In the genomic region with DNA sequence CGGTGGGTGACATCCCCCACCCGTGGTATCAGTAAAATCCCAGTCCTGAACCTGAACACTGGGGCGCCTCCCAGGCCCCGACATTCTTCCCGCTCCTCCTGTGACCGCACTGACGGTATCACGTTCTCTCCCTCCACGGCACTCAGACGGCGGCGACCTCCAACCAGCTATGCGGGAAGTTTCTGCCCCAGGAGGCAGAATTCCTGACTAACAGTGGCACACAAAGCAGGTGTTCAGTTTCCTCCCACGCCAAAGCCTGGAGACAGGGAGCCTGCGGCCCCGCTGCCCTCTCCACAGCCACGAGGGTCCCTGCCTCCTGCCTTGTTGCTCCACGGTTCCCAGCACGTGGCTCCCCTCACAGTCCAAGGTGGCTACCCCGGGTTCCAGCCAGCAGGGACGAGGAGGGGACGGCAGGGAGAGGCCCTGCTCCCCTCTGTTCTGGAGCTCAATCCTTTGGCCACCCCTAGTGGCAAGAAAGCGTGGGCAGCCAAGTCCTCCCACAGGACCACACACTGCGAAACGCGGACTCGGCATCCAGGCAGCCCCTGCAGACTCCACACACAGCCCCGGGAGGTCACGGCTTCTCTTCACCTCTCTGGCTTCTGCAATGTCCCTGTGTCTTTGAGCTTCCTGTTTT, we compare ENCODE assay signal across 11 cellular contexts. TPM values are rescaled to one million over a fixed set of nuclear protein-coding genes. Genes with fewer than 3 reads are reported as not detected.
DNase-seq lines count a peak whose midpoint lies in the region; ATAC-seq and TF ChIP-seq lines count a peak whose summit lies in the region.
"Had no signal": no experiment of that assay in that cellular context is flagged by ENCODE, and none has a peak within 500 bp of the region (broad histone marks: within the 10 kb centered on the region; RNA-seq: fewer than 3 reads in every experiment).

No MANE protein-coding gene starts in this region.

- peak; percentile 67 for TF ChIP-seq CTCF in AG09309 (IDR thresholded peaks at IDR 0.05; ENCODE audit: control insufficient read depth, insufficient read depth, low read depth, low read length, missing control alignments)
- peak; percentile 54 for TF ChIP-seq CTCF in fibroblast of mammary gland (conservative IDR thresholded peaks at IDR 0.05; ENCODE audit: control insufficient read depth, insufficient read depth, low read depth, low read length)
- no peak for TF ChIP-seq CTCF in natural killer cell (IDR thresholded peaks at IDR 0.05)
- no peak for TF ChIP-seq CTCF in thyroid gland (IDR thresholded peaks at IDR 0.05)

- H3K4me3 ChIP-seq in AG09309 (ENCODE audit: control insufficient read depth, low read depth, low read length): no peak overlapping the region
- H3K4me3 ChIP-seq in fibroblast of mammary gland (ENCODE audit: control insufficient read depth, low read depth, low read length): no peak overlapping the region
- H3K4me3 ChIP-seq in thyroid gland (replicated peaks in 1 of 3): no peak overlapping the region

- peaks cover 7% of the 10 kb centered on the region for H3K4me1 Mint-ChIP-seq in T-helper 17 cell
- peaks cover 24 to 55% of the 10 kb centered on the region in 2 donors for H3K4me1 Mint-ChIP-seq in natural killer cell

- H3K4me3 Mint-ChIP-seq in T-helper 17 cell: no peak overlapping the region
- no peak overlapping the region for H3K4me3 Mint-ChIP-seq in natural killer cell
- H3K4me3 Mint-ChIP-seq: CD4-positive, CD25-positive, alpha-beta regulatory T cell had no signal

- H3K27me3 Mint-ChIP-seq in T-helper 17 cell (no peaks in the 10 kb centered on the region), natural killer cell (ENCODE audit: low read depth in 2 of 2) (no peaks in the 10 kb centered on the region)
- H3K27me3 Mint-ChIP-seq: CD4-positive, CD25-positive, alpha-beta regulatory T cell had no signal

- no peaks in the 10 kb centered on the region for H3K9me3 Mint-ChIP-seq in natural killer cell
- H3K9me3 Mint-ChIP-seq: CD4-positive, CD25-positive, alpha-beta regulatory T cell had no signal

- WGBS in thyroid gland, 2 donors: 75 to 78% methylated on average over 21 to 25 of the region's 29 CpGs

- peak overlapping the region in 1 of 3 donors; percentile 36 for H3K27ac ChIP-seq in thyroid gland
- H3K27ac ChIP-seq: epithelial cell of prostate had no signal

- H3K4me1 ChIP-seq in thyroid gland: peaks cover 0 to 12% of the 10 kb centered on the region in 2 donors

- H3K9me3 ChIP-seq in T-helper 17 cell (ENCODE audit: control insufficient read depth, low read length, poor library complexity, severe bottlenecking): no peaks in the 10 kb centered on the region
- no peaks in the 10 kb centered on the region for H3K9me3 ChIP-seq in thyroid gland

- no peaks in the 10 kb centered on the region for H3K27me3 ChIP-seq in thyroid gland

- ATAC-seq in T-helper 17 cell: no peak
- ATAC-seq in natural killer cell: peak in 1 of 3 donors; percentile 22
- no peak for ATAC-seq in HG03108 (IDR thresholded peaks at IDR 0.05; ENCODE audit: unreplicated experiment)

- peaks cover 42 to 46% of the 10 kb centered on the region in 2 donors for H3K36me3 ChIP-seq in thyroid gland

- no peak for TF ChIP-seq POLR2A in thyroid gland (IDR thresholded peaks at IDR 0.05)

- no peaks in the 10 kb centered on the region for H3K36me3 Mint-ChIP-seq in T-helper 17 cell (ENCODE audit: low read depth)
- no peaks in the 10 kb centered on the region for H3K36me3 Mint-ChIP-seq in natural killer cell

- intact Hi-C loops in natural killer cell (cut with micrococcal nuclease) (no loop called here), thyroid gland (cut with DNase I) (no loop called here)

- DNase-seq in AG09309 (ENCODE audit: low read depth) (no peak), T-helper 17 cell (no peak), fibroblast of mammary gland (ENCODE audit: low read depth) (peak; percentile 60), natural killer cell (no peak), D341Med (ENCODE audit: low spot score) (no peak), NOMO-1 treated with DMSO at 0.1 percent for 48 hours (lab: John Stamatoyannopoulos, UW; ENCODE audit: unreplicated experiment) (no peak), thyroid gland (no peak)
- DNase-seq: CD4-positive, CD25-positive, alpha-beta regulatory T cell; SHP77 treated with DMSO at 0.1 percent for 48 hours had no signal

- H3K27ac Mint-ChIP-seq in T-helper 17 cell (peak overlapping the region; percentile 83), natural killer cell (peak overlapping the region; percentile 61 to 70)
- H3K27ac Mint-ChIP-seq: CD4-positive, CD25-positive, alpha-beta regulatory T cell had no signal

RNA-seq across cellular contexts. Expression of a gene that starts 15.2 kb away (rescaled TPM):
- total RNA-seq in T-helper 17 cell (100 to 1,000 TPM; 164 to 184 TPM), natural killer cell (100 to 1,000 TPM; 384 to 388 (median 388) TPM), thyroid gland (100 to 1,000 TPM; 102 to 226 (median 177) TPM)

RNA-seq across cellular contexts. Expression of a gene that starts 55.9 kb away (rescaled TPM):
- total RNA-seq in T-helper 17 cell (10 to 100 TPM; 46.9 to 75.8 TPM), natural killer cell (10 to 100 TPM; 63.5 to 89.2 (median 64.0) TPM), thyroid gland (10 to 100 TPM; 85.3 to 99.5 (median 87.3) TPM)

Comparison
In these comparisons a context has a peak if more than half of its experiments do, and no peak if none do; other contexts are left out.
1. CTCF ChIP-seq: peak in AG09309 (single experiment) and fibroblast of mammary gland (single experiment); none in natural killer cell (single experiment) and thyroid gland (0 of 6).